In the genomic region with DNA sequence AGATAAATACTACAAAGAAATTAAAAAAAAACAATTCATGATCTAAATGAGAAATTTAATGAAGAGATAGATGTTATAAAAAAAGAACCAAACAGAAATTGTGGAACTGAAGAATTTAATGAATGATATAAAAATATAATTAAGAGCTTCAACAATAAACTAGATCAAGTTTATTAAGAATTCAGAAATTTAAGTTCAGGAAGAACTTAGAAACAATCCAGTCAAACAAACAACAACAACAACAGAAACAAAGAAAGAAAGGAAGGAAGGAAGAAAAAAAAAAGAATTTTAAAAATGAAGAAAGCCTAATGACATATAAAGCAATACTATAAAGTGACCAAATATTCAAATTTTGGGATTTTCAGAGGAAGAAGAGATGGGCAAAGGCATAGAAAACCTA, we compare ENCODE assay signal across 23 cellular contexts.
"Had no signal": no experiment of that assay in that cellular context is flagged by ENCODE, and none has a peak within 500 bp of the region (broad histone marks: within the 10 kb centered on the region; RNA-seq: fewer than 3 reads in every experiment).

No MANE protein-coding gene starts in this region.

- FAIRE-seq: keratinocyte, urothelium cell line had no signal

- H3K79me2 ChIP-seq: hepatocyte, parathyroid adenoma had no signal

- H3K4me2 ChIP-seq: hepatocyte had no signal

- H2AFZ ChIP-seq: hepatocyte, parathyroid adenoma had no signal

- ATAC-seq: heart right ventricle; left colon; left lung; lower lobe of right lung; naive thymus-derived CD8-positive, alpha-beta T cell; psoas muscle; stimulated activated effector memory CD8-positive, alpha-beta T cell treated with anti-CD3 and anti-CD28 coated beads, Interleukin-12 subunit alpha, Interleukin-12 subunit beta, amount 100 ng/mL, for 72 hours; upper lobe of right lung had no signal

- H3K4me1 ChIP-seq: heart right ventricle, lower lobe of right lung, parathyroid adenoma, psoas muscle, right atrium auricular region, right lobe of liver, suprapubic skin, tibial artery, upper lobe of right lung had no signal

- H3K9ac ChIP-seq: parathyroid adenoma had no signal

- DNase-seq: heart right ventricle; left colon; left lung; lower lobe of right lung; mammary epithelial cell; mesenchymal stem cell; naive thymus-derived CD8-positive, alpha-beta T cell; nucleus accumbens; psoas muscle; right lobe of liver; stimulated activated CD4-positive, alpha-beta T cell treated with anti-CD3 and anti-CD28 coated beads, Interleukin-4, amount 100 ng/mL, for 24 hours; stimulated activated naive CD4-positive, alpha-beta T cell; tibial artery; trophoblast cell; upper lobe of right lung had no signal

- H3K36me3 ChIP-seq: heart right ventricle, left lung, lower lobe of right lung, right atrium auricular region, right lobe of liver, suprapubic skin, thoracic aorta, tibial artery, upper lobe of right lung had no signal

- H3K27ac ChIP-seq: heart right ventricle, hepatocyte, left lung, lower lobe of right lung, parathyroid adenoma, psoas muscle, right atrium auricular region, right lobe of liver, suprapubic skin, thoracic aorta, tibial artery, upper lobe of right lung had no signal

- H3K9me3 ChIP-seq: right lobe of liver, upper lobe of right lung had no signal

- H3K27me3 ChIP-seq: heart right ventricle, hepatocyte, left lung, right atrium auricular region, right lobe of liver, suprapubic skin, tibial artery, upper lobe of right lung had no signal

- H3K4me3 ChIP-seq: heart right ventricle, hepatocyte, left lung, lower lobe of right lung, psoas muscle, right atrium auricular region, right lobe of liver, suprapubic skin, thoracic aorta, tibial artery, upper lobe of right lung had no signal
